In genomic region chr11:75342966-75343870, GRCh38 we compare ENCODE assay signal across 1 cellular context.
TF ChIP-seq lines count a peak whose summit lies in the region.

No MANE protein-coding gene starts in this region.

TF ChIP-seq in HepG2, 621 proteins besides CTCF, POLR2A, EP300 and RAD21 (continued from another document and continues in another):
- TF ChIP-seq PAXIP1 (CRISPR knock-in tag; conservative IDR thresholded peaks at IDR 0.05) (peak; percentile 50; the same call in 1 of the 2 replicates), ATF2 (CRISPR knock-in tag; IDR thresholded peaks at IDR 0.05) (peak; percentile 82), PATZ1 (CRISPR knock-in tag; IDR thresholded peaks at IDR 0.05) (peak; percentile 32; the same call in 1 of the 2 replicates), GFI1 (CRISPR knock-in tag; IDR thresholded peaks at IDR 0.05; ENCODE audit: borderline replicate concordance) (no peak), FOXO1 (CRISPR knock-in tag; IDR thresholded peaks at IDR 0.05) (peak; percentile 27; the same call in 1 of the 2 replicates), CREM (IDR thresholded peaks at IDR 0.05) (peak; percentile 27; the same call in 1 of the 2 replicates), CREM (CRISPR knock-in tag; IDR thresholded peaks at IDR 0.05) (no peak), PPARG (CRISPR knock-in tag; conservative IDR thresholded peaks at IDR 0.05) (0 out of 2 replicates have a peak, but pooled peaks have one; percentile 20), RXRA (CRISPR knock-in tag; IDR thresholded peaks at IDR 0.05) (peak; percentile 59; the same call in 1 of the 2 replicates), FOXA1 (IDR thresholded peaks at IDR 0.05) (no peak), FOXA1 (CRISPR knock-in tag; IDR thresholded peaks at IDR 0.05) (peak; percentile 40), RARA (CRISPR knock-in tag; IDR thresholded peaks at IDR 0.05) (peak; percentile 89), ZNF644 (CRISPR knock-in tag; IDR thresholded peaks at IDR 0.05; ENCODE audit: low read depth) (peak; percentile 46; the same call in 1 of the 2 replicates), ZNF572 (CRISPR knock-in tag; IDR thresholded peaks at IDR 0.05) (no peak), FOXP4 (CRISPR knock-in tag; IDR thresholded peaks at IDR 0.05) (peak; percentile 53), NCOA2 (CRISPR knock-in tag; IDR thresholded peaks at IDR 0.05) (peak; percentile 48; the same call in 1 of the 2 replicates), FUBP1 (CRISPR knock-in tag; IDR thresholded peaks at IDR 0.05; ENCODE audit: borderline replicate concordance) (no peak), EED (CRISPR knock-in tag; IDR thresholded peaks at IDR 0.05) (no peak), ASH2L (IDR thresholded peaks at IDR 0.05; ENCODE audit: insufficient read length, low read depth, low read length) (peak; percentile 17), HDAC1 (CRISPR knock-in tag; IDR thresholded peaks at IDR 0.05) (peak; percentile 38; the same call in 1 of the 2 replicates), TEAD3 (CRISPR knock-in tag; optimal IDR thresholded peaks at IDR 0.05; ENCODE audit: borderline replicate concordance) (peak; percentile 65), MED1 (CRISPR knock-in tag; IDR thresholded peaks at IDR 0.05) (peak; percentile 43; the same call in 1 of the 2 replicates), IKZF5 (CRISPR knock-in tag; IDR thresholded peaks at IDR 0.05) (0 out of 2 replicates have a peak, but pooled peaks have one; percentile 27), BCL6 (CRISPR knock-in tag; IDR thresholded peaks at IDR 0.05) (peak; percentile 32; the same call in 1 of the 2 replicates), FOXA3 (CRISPR knock-in tag; IDR thresholded peaks at IDR 0.05) (peak; percentile 61), SAP130 (CRISPR knock-in tag; IDR thresholded peaks at IDR 0.05; ENCODE audit: low read depth) (peak; percentile 52), ZNF546 (CRISPR knock-in tag; conservative IDR thresholded peaks at IDR 0.05) (no peak), PRDM10 (CRISPR knock-in tag; IDR thresholded peaks at IDR 0.05; ENCODE audit: low read depth) (0 out of 2 replicates have a peak, but pooled peaks have one; percentile 49), FOXK1 (CRISPR knock-in tag; IDR thresholded peaks at IDR 0.05; ENCODE audit: borderline replicate concordance, low read depth) (peak; percentile 35; the same call in 1 of the 2 replicates), JUND (CRISPR knock-in tag; IDR thresholded peaks at IDR 0.05) (peak; percentile 62; the same call in 1 of the 2 replicates), AGO2 (optimal IDR thresholded peaks at IDR 0.05; ENCODE audit: low read depth, low read length) (no peak), ETV5 (CRISPR knock-in tag; IDR thresholded peaks at IDR 0.05; ENCODE audit: borderline replicate concordance) (peak; percentile 20; the same call in 1 of the 2 replicates), CEBPG (CRISPR knock-in tag; IDR thresholded peaks at IDR 0.05) (peak; percentile 33), SKI (IDR thresholded peaks at IDR 0.05; ENCODE audit: partially characterized antibody) (peak; percentile 9)
